In genomic region chr7:36475011-36475342, GRCh38 we compare ENCODE assay signal across 25 cellular contexts.
A peak's percentile ranks its signal among the peaks of the same experiment; 100 is the strongest.
DNase-seq lines count a peak whose midpoint lies in the region; ATAC-seq, FAIRE-seq and TF ChIP-seq lines count a peak whose summit lies in the region.
"Had no signal": no experiment of that assay in that cellular context is flagged by ENCODE, and none has a peak within 500 bp of the region (broad histone marks: within the 10 kb centered on the region; RNA-seq: fewer than 3 reads in every experiment).

No MANE protein-coding gene starts in this region.

- no peak for FAIRE-seq in K562 (lab: Jason Lieb, UNC)
- FAIRE-seq: GM12892 had no signal

- no peak for TF ChIP-seq RAD21 in K562 (CRISPR knock-in tag; conservative IDR thresholded peaks at IDR 0.05 in 1 of 2, IDR thresholded peaks at IDR 0.05 in 1 of 2)

- intact Hi-C loops in activated CD8-positive, alpha-beta T cell treated with anti-CD3 and anti-CD28 coated beads for 36 hours (cut with micrococcal nuclease) = no loop called here
- intact Hi-C loops in K562 (cut with micrococcal nuclease) = no loop called here

- H3K27me3 Mint-ChIP-seq in T-helper 2 cell treated with Interferon-gamma antibody and Interleukin-4, amounts not matched to agents 5 μg/mL and 100 μg/mL, for 36 hours (ENCODE audit: low read depth) = no peaks in the 10 kb centered on the region
- no peaks in the 10 kb centered on the region for H3K27me3 Mint-ChIP-seq in activated CD8-positive, alpha-beta T cell treated with anti-CD3 and anti-CD28 coated beads for 36 hours

- H3K27ac Mint-ChIP-seq in T-helper 2 cell treated with Interferon-gamma antibody and Interleukin-4, amounts not matched to agents 5 μg/mL and 100 μg/mL, for 36 hours = no peak overlapping the region
- H3K27ac Mint-ChIP-seq in activated CD8-positive, alpha-beta T cell treated with anti-CD3 and anti-CD28 coated beads for 36 hours = peak overlapping the region; percentile 39
- H3K27ac Mint-ChIP-seq: IgD-negative memory B cell had no signal

- H4K20me1 ChIP-seq in K562 (replicated peaks; ENCODE audit: control insufficient read depth, insufficient read depth, low read length) = 0 out of 2 replicates have a peak, but pooled peaks cover 10% of the 10 kb centered on the region

- TF ChIP-seq EP300 in K562 (IDR thresholded peaks at IDR 0.05; ENCODE audit: low read length) = no peak

- H3K79me2 ChIP-seq in ACC112 (ENCODE audit: control insufficient read depth, insufficient read depth, low read length, unreplicated experiment) (no peaks in the 10 kb centered on the region), K562 (ENCODE audit: control insufficient read depth, insufficient read depth, low read length) (no peaks in the 10 kb centered on the region)

- H3K36me3 Mint-ChIP-seq in T-helper 2 cell treated with Interferon-gamma antibody and Interleukin-4, amounts not matched to agents 5 μg/mL and 100 μg/mL, for 36 hours (ENCODE audit: low read depth) = peaks cover 5% of the 10 kb centered on the region
- H3K36me3 Mint-ChIP-seq in activated CD8-positive, alpha-beta T cell treated with anti-CD3 and anti-CD28 coated beads for 36 hours (ENCODE audit: low read depth) = no peaks in the 10 kb centered on the region

- H3K9me3 ChIP-seq in K562 (replicated peaks; ENCODE audit: control insufficient read depth, insufficient read depth, low read depth, low read length) (no peaks in the 10 kb centered on the region), BE2C (no peaks in the 10 kb centered on the region)
- H3K9me3 ChIP-seq: HAP-1 had no signal

- peaks cover 4% of the 10 kb centered on the region; the same call in 1 of the 2 replicates for H3K27me3 ChIP-seq in ACC112 (ENCODE audit: insufficient read depth, low read length)
- no peaks in the 10 kb centered on the region; a peak in 1 of 5 replicates for H3K27me3 ChIP-seq in K562 (ENCODE audit: control insufficient read depth in 2 of 2, insufficient read depth in 2 of 2, low read length in 2 of 2)
- no peaks in the 10 kb centered on the region for H3K27me3 ChIP-seq in BE2C
- H3K27me3 ChIP-seq: MG63 had no signal

- peak overlapping the region; percentile 30 for H3K4me3 Mint-ChIP-seq in T-helper 2 cell treated with Interferon-gamma antibody and Interleukin-4, amounts not matched to agents 5 μg/mL and 100 μg/mL, for 36 hours
- no peak overlapping the region for H3K4me3 Mint-ChIP-seq in activated CD8-positive, alpha-beta T cell treated with anti-CD3 and anti-CD28 coated beads for 36 hours
- H3K4me3 Mint-ChIP-seq: IgD-negative memory B cell had no signal

- no peaks in the 10 kb centered on the region for H3K9me1 ChIP-seq in K562 (ENCODE audit: control insufficient read depth, insufficient read depth, low read length)

- H3K4me2 ChIP-seq in K562 (ENCODE audit: insufficient read depth, low read length) = 0 out of 2 replicates have a peak overlapping the region, but pooled peaks have one; percentile 15

- H3K4me1 Mint-ChIP-seq in T-helper 2 cell treated with Interferon-gamma antibody and Interleukin-4, amounts not matched to agents 5 μg/mL and 100 μg/mL, for 36 hours (ENCODE audit: low read depth) = peaks cover 22% of the 10 kb centered on the region
- peaks cover 21% of the 10 kb centered on the region for H3K4me1 Mint-ChIP-seq in activated CD8-positive, alpha-beta T cell treated with anti-CD3 and anti-CD28 coated beads for 36 hours (ENCODE audit: low read depth)
- H3K4me1 Mint-ChIP-seq: IgD-negative memory B cell had no signal

- DNase-seq in T-helper 2 cell treated with Interferon-gamma antibody and Interleukin-4, amounts not matched to agents 5 μg/mL and 100 μg/mL, for 36 hours (ENCODE audit: low spot score) = no peak
- DNase-seq in T-helper 2 cell (no peak), K562 (ENCODE audit: extremely low read depth in 1 of 4, low spot score in 3 of 4) (no peak), BE2C (no peak), NK-92 (lab: John Stamatoyannopoulos, UW; ENCODE audit: unreplicated experiment) (no peak), NCI-H2227 treated with DMSO at 0.1 percent for 48 hours (lab: John Stamatoyannopoulos, UW) (no peak)
- no peak for DNase-seq in activated CD8-positive, alpha-beta T cell treated with anti-CD3 and anti-CD28 coated beads for 36 hours
- DNase-seq: ACHN, DMS153, DND-41, GOT3, MG63, NCI-H1105 treated with DMSO at 0.1 percent for 48 hours, NCI-H146, NCI-H2029, NCI-H69, SHP77 treated with DMSO at 0.1 percent for 48 hours had no signal

- POLR2A ChIA-PET in activated CD8-positive, alpha-beta T cell treated with anti-CD3 and anti-CD28 coated beads for 36 hours (lab: Charles Lee) = no interaction called here
- POLR2A ChIA-PET in K562 (lab: Yijun Ruan, JAX) = interaction anchor here (0.8 to 1.4 kb wide), 2 partner anchors 61 to 196 kb away, joined by 3 to 4 read pairs; no protein-coding TSS in a partner anchor

- no TSS peak for BruUV-seq in K562 (replicated peaks; lab: Mats Ljungman, UMichigan)

- no peak overlapping the region for H3K9ac ChIP-seq in K562 (ENCODE audit: insufficient read depth in 1 of 2, low read depth in 2 of 2, low read length in 2 of 2)

- H2AFZ ChIP-seq in ACC112 (ENCODE audit: low read length, unreplicated experiment) (no peak overlapping the region), K562 (ENCODE audit: low read depth, low read length) (no peak overlapping the region)

- H3K27ac ChIP-seq in ACC112 (ENCODE audit: low read depth, low read length) (peak overlapping the region; percentile 19; the same call in 1 of the 2 replicates), K562 (ENCODE audit: extremely low read depth, low read depth, low read length) (peak overlapping the region; percentile 9; the same call in 1 of the 3 replicates)
- H3K27ac ChIP-seq: 22Rv1, HL-60, SK-N-MC had no signal

- no peak for TF ChIP-seq CTCF in activated CD8-positive, alpha-beta T cell treated with anti-CD3 and anti-CD28 coated beads for 36 hours (IDR thresholded peaks at IDR 0.05)
- TF ChIP-seq CTCF in K562 (IDR thresholded peaks at IDR 0.05 in 2 of 3, conservative IDR thresholded peaks at IDR 0.05 in 1 of 3; ENCODE audit: insufficient read depth in 2 of 3, low read depth in 1 of 3, low read length in 3 of 3) (no peak), BE2C (IDR thresholded peaks at IDR 0.05; ENCODE audit: low read depth, low read length) (no peak)

- peaks cover 10% of the 10 kb centered on the region for H3K4me1 ChIP-seq in ACC112 (ENCODE audit: control insufficient read depth, insufficient read depth, low read length, unreplicated experiment)
- peaks cover 8 to 12% of the 10 kb centered on the region in 2 experiments; a peak in 3 of 5 replicates for H3K4me1 ChIP-seq in K562 (replicated peaks in 1 of 2; ENCODE audit: control insufficient read depth in 2 of 2, insufficient read depth in 2 of 2, low read length in 2 of 2)
- H3K4me1 ChIP-seq in BE2C = no peaks in the 10 kb centered on the region
- H3K4me1 ChIP-seq: HAP-1 had no signal

- in situ Hi-C loops in K562 (cut with MboI) = loop anchor here (10.0 kb wide), 1 partner anchor 730 kb away; no protein-coding TSS in a partner anchor

- H3K36me3 ChIP-seq in ACC112 (ENCODE audit: insufficient read depth, low read length) (no peaks in the 10 kb centered on the region), K562 (ENCODE audit: control insufficient read depth, insufficient read depth, low read length) (no peaks in the 10 kb centered on the region), BE2C (no peaks in the 10 kb centered on the region)
- H3K36me3 ChIP-seq: HAP-1, MG63 had no signal

- no peak overlapping the region for H3K4me3 ChIP-seq in ACC112 (ENCODE audit: low read depth, low read length)
- H3K4me3 ChIP-seq in K562 = no peak overlapping the region
- H3K4me3 ChIP-seq in BE2C (ENCODE audit: low read depth, low read length) = no peak overlapping the region
- H3K4me3 ChIP-seq: HAP-1, MG63, SK-N-MC had no signal

- H3K9me3 Mint-ChIP-seq in T-helper 2 cell treated with Interferon-gamma antibody and Interleukin-4, amounts not matched to agents 5 μg/mL and 100 μg/mL, for 36 hours = peaks cover 13% of the 10 kb centered on the region
- H3K9me3 Mint-ChIP-seq in activated CD8-positive, alpha-beta T cell treated with anti-CD3 and anti-CD28 coated beads for 36 hours = peaks cover 12% of the 10 kb centered on the region

- no peak for ATAC-seq in activated CD8-positive, alpha-beta T cell treated with anti-CD3 and anti-CD28 coated beads for 36 hours
- no peak for ATAC-seq in K562
- ATAC-seq: Panc1 had no signal

- TF ChIP-seq POLR2A in K562 (conservative IDR thresholded peaks at IDR 0.05) = no peak

- CTCF ChIA-PET in activated CD8-positive, alpha-beta T cell treated with anti-CD3 and anti-CD28 coated beads for 36 hours (lab: Charles Lee) = interaction anchor here (1.1 to 2.3 kb wide), 4 partner anchors 12 to 724 kb away, joined by 4 to 11 read pairs (median 6); no protein-coding TSS in a partner anchor
- CTCF ChIA-PET in K562 (lab: Yijun Ruan, JAX; ENCODE audit: low intra/inter-chr PET ratio) = interaction anchor here (2.2 kb wide), 1 partner anchor 706 kb away, joined by 14 read pairs; no protein-coding TSS in a partner anchor

TF ChIP-seq in K562, 482 proteins besides CTCF, POLR2A, EP300 and RAD21 (continues in another document):
- TF ChIP-seq ZFPM2 (CRISPR knock-in tag; IDR thresholded peaks at IDR 0.05) (no peak), POLR2H (tag; IDR thresholded peaks at IDR 0.05; ENCODE audit: low read depth) (no peak), CHCHD3 (CRISPR knock-in tag; IDR thresholded peaks at IDR 0.05) (no peak), BCOR (IDR thresholded peaks at IDR 0.05) (0 out of 2 replicates have a peak, but pooled peaks have one; percentile 17), U2AF2 (optimal IDR thresholded peaks at IDR 0.05; ENCODE audit: low read depth, low read length) (no peak), ZBTB8A (IDR thresholded peaks at IDR 0.05; ENCODE audit: partially characterized antibody) (no peak), CHD2 (IDR thresholded peaks at IDR 0.05; ENCODE audit: low read depth, low read length) (no peak), RBM25 (IDR thresholded peaks at IDR 0.05; ENCODE audit: low read depth, low read length, severe bottlenecking) (peak; percentile 95), SREBF1 (IDR thresholded peaks at IDR 0.05; ENCODE audit: borderline replicate concordance, low read depth, low read length) (no peak)
